8 cellular contexts compared by ENCODE assay signal in the genomic region with DNA sequence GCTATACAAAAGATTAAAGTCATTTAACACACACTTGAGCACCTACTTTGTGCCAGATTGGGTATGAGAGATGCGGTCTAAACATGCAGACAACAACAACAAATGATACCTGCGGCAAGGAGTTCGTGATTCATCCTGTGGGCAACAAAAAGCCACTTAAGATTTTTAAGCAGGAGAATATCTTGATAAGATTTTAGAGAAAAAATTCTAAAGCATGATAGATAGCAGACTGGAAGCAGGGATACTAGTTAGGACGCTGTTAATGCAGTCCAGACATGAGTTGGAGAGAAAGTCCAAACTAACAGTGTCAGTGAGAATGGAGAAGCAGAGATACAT. TPM values are rescaled to one million over a fixed set of nuclear protein-coding genes. Genes with fewer than 3 reads are reported as not detected.
DNase-seq lines count a peak whose midpoint lies in the region; ATAC-seq and TF ChIP-seq lines count a peak whose summit lies in the region.

No MANE protein-coding gene starts in this region.

- H3K36me3 ChIP-seq in heart left ventricle (no peaks in the 10 kb centered on the region), mesodermal cell (ENCODE audit: control insufficient read depth, insufficient read depth, low read length) (no peaks in the 10 kb centered on the region), upper lobe of left lung (no peaks in the 10 kb centered on the region)

- H3K4me3 ChIP-seq in heart left ventricle: peak overlapping the region in 5 of 12 donors; percentile 64 to 89 (median 84)
- H3K4me3 ChIP-seq in mesodermal cell (ENCODE audit: extremely low read depth, insufficient read depth, low read length, poor library complexity, severe bottlenecking): peak overlapping the region; percentile 62
- no peak overlapping the region for H3K4me3 ChIP-seq in upper lobe of left lung

- peak overlapping the region; percentile 90 for H3K4me3 Mint-ChIP-seq in activated naive CD8-positive, alpha-beta T cell treated with anti-CD3 and anti-CD28 coated beads, Interleukin-2, amount 50 U/mL, for 24 hours

- intact Hi-C loops in heart left ventricle (cut with DNase I) (loop anchor here in 9 of 10 donors (2.0 to 10.0 kb wide), 9 partner anchors 44 to 398 kb away; a partner anchor contains a TSS), left ventricle myocardium superior (cut with micrococcal nuclease) (no loop called here)

- no peaks in the 10 kb centered on the region for H3K36me3 Mint-ChIP-seq in activated naive CD8-positive, alpha-beta T cell treated with anti-CD3 and anti-CD28 coated beads, Interleukin-2, amount 50 U/mL, for 24 hours (ENCODE audit: low read depth)

- no peaks in the 10 kb centered on the region for H3K27me3 Mint-ChIP-seq in activated naive CD8-positive, alpha-beta T cell treated with anti-CD3 and anti-CD28 coated beads, Interleukin-2, amount 50 U/mL, for 24 hours

- H3K27ac ChIP-seq in heart left ventricle (peak overlapping the region; percentile 82 to 100 (median 98)), mesodermal cell (ENCODE audit: low read depth, low read length, severe bottlenecking) (peak overlapping the region; percentile 96), upper lobe of left lung (peak overlapping the region; percentile 96 to 100 (median 98))

- no peaks in the 10 kb centered on the region for H3K9me3 ChIP-seq in heart left ventricle
- H3K9me3 ChIP-seq in mesodermal cell (ENCODE audit: control insufficient read depth, low read length): no peaks in the 10 kb centered on the region
- no peaks in the 10 kb centered on the region for H3K9me3 ChIP-seq in upper lobe of left lung

- TF ChIP-seq POLR2A in heart left ventricle (IDR thresholded peaks at IDR 0.05): no peak
- TF ChIP-seq POLR2A in upper lobe of left lung (IDR thresholded peaks at IDR 0.05): no peak
- TF ChIP-seq POLR2A in GM18505 (IDR thresholded peaks at IDR 0.05; ENCODE audit: borderline replicate concordance, extremely low read depth, insufficient read depth, insufficient read length): no peak

- peaks cover 4 to 38% (median 33%) of the 10 kb centered on the region in 12 donors for H3K4me1 ChIP-seq in heart left ventricle
- H3K4me1 ChIP-seq in mesodermal cell (ENCODE audit: control insufficient read depth, insufficient read depth, low read length, poor library complexity, severe bottlenecking): peaks cover 24% of the 10 kb centered on the region
- H3K4me1 ChIP-seq in upper lobe of left lung: peaks cover 24 to 32% (median 30%) of the 10 kb centered on the region in 4 donors

- no peak for ATAC-seq in heart left ventricle
- no peak for ATAC-seq in left ventricle myocardium superior
- ATAC-seq in activated naive CD8-positive, alpha-beta T cell treated with anti-CD3 and anti-CD28 coated beads, Interleukin-2, amount 50 U/mL, for 24 hours: no peak
- ATAC-seq in upper lobe of left lung (ENCODE audit: low FRiP score in 2 of 2): no peak
- no peak for ATAC-seq in GM18505 (IDR thresholded peaks at IDR 0.05; ENCODE audit: unreplicated experiment)

- H3K27me3 ChIP-seq in heart left ventricle (no peaks in the 10 kb centered on the region), upper lobe of left lung (no peaks in the 10 kb centered on the region)

- H3K4me1 Mint-ChIP-seq in activated naive CD8-positive, alpha-beta T cell treated with anti-CD3 and anti-CD28 coated beads, Interleukin-2, amount 50 U/mL, for 24 hours: peaks cover 46% of the 10 kb centered on the region

- no peak for TF ChIP-seq EP300 in upper lobe of left lung (IDR thresholded peaks at IDR 0.05)

- no peaks in the 10 kb centered on the region for H3K9me3 Mint-ChIP-seq in activated naive CD8-positive, alpha-beta T cell treated with anti-CD3 and anti-CD28 coated beads, Interleukin-2, amount 50 U/mL, for 24 hours

- DNase-seq in heart left ventricle (no peak), left ventricle myocardium superior (no peak), upper lobe of left lung (no peak), kidney tubule cell (ENCODE audit: low spot score) (no peak), HPDE6-E6E7 (ENCODE audit: extremely low spot score) (no peak)
- no peak for DNase-seq in activated naive CD8-positive, alpha-beta T cell treated with anti-CD3 and anti-CD28 coated beads, Interleukin-2, amount 50 U/mL, for 24 hours

- TF ChIP-seq CTCF in heart left ventricle (IDR thresholded peaks at IDR 0.05) (no peak), upper lobe of left lung (IDR thresholded peaks at IDR 0.05) (no peak)

- WGBS in heart left ventricle, 4 donors: 45 to 53% (median 51%) methylated on average over 4 of the region's 4 CpGs
- WGBS in mesodermal cell (ENCODE audit: insufficient coverage in 2 of 2), 2 experiments: 84 to 92% methylated on average over 3 to 4 of the region's 4 CpGs
- 57 to 75% methylated on average over 4 of the region's 4 CpGs for WGBS in upper lobe of left lung, 2 donors

- H3K27ac Mint-ChIP-seq in activated naive CD8-positive, alpha-beta T cell treated with anti-CD3 and anti-CD28 coated beads, Interleukin-2, amount 50 U/mL, for 24 hours: peak overlapping the region; percentile 99

RNA-seq across cellular contexts. Expression of a gene that starts 1.6 kb away (rescaled TPM):
- total RNA-seq in heart left ventricle: 10 to 100 TPM; 21.4 to 39.3 (median 28.6) TPM
- polyA plus RNA-seq in heart left ventricle: 10 to 100 TPM; 10.4 to 23.4 TPM
- total RNA-seq in left ventricle myocardium superior: 25.5 TPM
- polyA plus RNA-seq in mesodermal cell (2013, experiment 1 of 2): 49.4 TPM
- polyA plus RNA-seq in mesodermal cell (2013, experiment 2 of 2): 48.4 TPM
- total RNA-seq in upper lobe of left lung: 10 to 100 TPM; 19.0 to 53.1 (median 32.2) TPM
